Comparison of ENCODE assay signal across 20 cellular contexts in the genomic region with DNA sequence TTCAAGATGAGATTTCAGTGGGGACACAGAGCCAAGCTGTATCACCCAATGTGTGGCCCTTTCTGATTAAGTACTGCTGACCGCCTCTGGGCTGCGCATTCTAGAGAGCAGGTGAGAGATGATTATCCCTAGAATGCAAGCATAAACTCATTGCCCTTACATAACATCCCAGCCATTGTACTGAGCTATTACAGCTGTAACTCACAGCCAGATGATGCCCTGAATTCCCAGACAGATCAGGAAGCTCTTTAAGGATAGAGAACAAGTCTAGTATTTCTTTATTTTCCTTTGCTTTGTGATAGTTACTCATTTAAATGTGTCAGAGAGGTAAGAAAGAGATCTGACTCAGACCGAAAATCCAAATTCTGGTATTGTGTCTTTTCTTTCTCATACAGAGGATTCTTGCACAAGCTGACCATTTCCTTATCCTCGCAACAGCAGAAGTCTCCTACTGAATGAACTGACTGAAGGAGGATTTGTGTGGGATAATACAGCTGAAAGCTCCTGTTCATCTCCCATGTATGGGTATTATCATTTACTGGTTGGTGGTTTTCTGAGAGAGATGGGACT.
"Had no signal": no experiment of that assay in that cellular context is flagged by ENCODE, and none has a peak within 500 bp of the region (broad histone marks: within the 10 kb centered on the region; RNA-seq: fewer than 3 reads in every experiment).

No MANE protein-coding gene starts in this region.

- H3K36me3 ChIP-seq: adrenal gland, lower lobe of right lung, tibial artery, vagina had no signal

- H3K36me3 Mint-ChIP-seq: activated naive CD4-positive, alpha-beta T cell treated with anti-CD3 and anti-CD28 coated beads, Interleukin-2, amount 10 ng/mL, durations not matched to agents 7 days and 5 days had no signal

- H3K4me1 ChIP-seq: adrenal gland, lower lobe of right lung, tibial artery, vagina had no signal

- DNase-seq: activated CD4-positive, alpha-beta T cell treated with anti-CD3 and anti-CD28 coated beads for 48 hours; activated CD8-positive, alpha-beta memory T cell treated with anti-CD3 and anti-CD28 coated beads for 24 hours; activated naive CD4-positive, alpha-beta T cell treated with anti-CD3 and anti-CD28 coated beads, Interleukin-2, amount 10 ng/mL, durations not matched to agents 7 days and 5 days; adrenal gland; central memory CD4-positive, alpha-beta T cell; effector memory CD4-positive, alpha-beta T cell; glutamatergic neuron; left cardiac atrium; lower lobe of right lung; midbrain; nucleus accumbens; right cardiac atrium; small intestine; T1000; tibial artery had no signal

- H3K9me3 Mint-ChIP-seq: activated naive CD4-positive, alpha-beta T cell treated with anti-CD3 and anti-CD28 coated beads, Interleukin-2, amount 10 ng/mL, durations not matched to agents 7 days and 5 days; activated T-helper 2 cell treated with anti-CD3 and anti-CD28 coated beads, Interferon-gamma antibody, Interleukin-2, Interleukin-4, amounts not matched to agents 10 μg/mL and 5 μg/mL and 100 μg/mL, durations not matched to agents 14 hours and 24 hours and 36 hours had no signal

- H3K9me3 ChIP-seq: adrenal gland, lower lobe of right lung, tibial artery, vagina had no signal

- H3K4me1 Mint-ChIP-seq: activated naive CD4-positive, alpha-beta T cell treated with anti-CD3 and anti-CD28 coated beads, Interleukin-2, amount 10 ng/mL, durations not matched to agents 7 days and 5 days had no signal

- H3K27me3 ChIP-seq: adrenal gland, tibial artery, vagina had no signal

- H3K27ac ChIP-seq: adrenal gland, coronary artery, lower lobe of right lung, tibial artery, vagina, VCaP had no signal

- H3K27ac Mint-ChIP-seq: activated naive CD4-positive, alpha-beta T cell treated with anti-CD3 and anti-CD28 coated beads, Interleukin-2, amount 10 ng/mL, durations not matched to agents 7 days and 5 days; activated T-helper 2 cell treated with anti-CD3 and anti-CD28 coated beads, Interferon-gamma antibody, Interleukin-2, Interleukin-4, amounts not matched to agents 10 μg/mL and 5 μg/mL and 100 μg/mL, durations not matched to agents 14 hours and 24 hours and 36 hours; progenitor cell of endocrine pancreas had no signal

- H3K4me3 ChIP-seq: adrenal gland, coronary artery, lower lobe of right lung, tibial artery, vagina had no signal

- ATAC-seq: left cardiac atrium, right cardiac atrium had no signal

- H3K4me3 Mint-ChIP-seq: activated naive CD4-positive, alpha-beta T cell treated with anti-CD3 and anti-CD28 coated beads, Interleukin-2, amount 10 ng/mL, durations not matched to agents 7 days and 5 days had no signal

- H3K27me3 Mint-ChIP-seq: progenitor cell of endocrine pancreas had no signal
